ENCODE assay signal across 9 cellular contexts in the genomic region with DNA sequence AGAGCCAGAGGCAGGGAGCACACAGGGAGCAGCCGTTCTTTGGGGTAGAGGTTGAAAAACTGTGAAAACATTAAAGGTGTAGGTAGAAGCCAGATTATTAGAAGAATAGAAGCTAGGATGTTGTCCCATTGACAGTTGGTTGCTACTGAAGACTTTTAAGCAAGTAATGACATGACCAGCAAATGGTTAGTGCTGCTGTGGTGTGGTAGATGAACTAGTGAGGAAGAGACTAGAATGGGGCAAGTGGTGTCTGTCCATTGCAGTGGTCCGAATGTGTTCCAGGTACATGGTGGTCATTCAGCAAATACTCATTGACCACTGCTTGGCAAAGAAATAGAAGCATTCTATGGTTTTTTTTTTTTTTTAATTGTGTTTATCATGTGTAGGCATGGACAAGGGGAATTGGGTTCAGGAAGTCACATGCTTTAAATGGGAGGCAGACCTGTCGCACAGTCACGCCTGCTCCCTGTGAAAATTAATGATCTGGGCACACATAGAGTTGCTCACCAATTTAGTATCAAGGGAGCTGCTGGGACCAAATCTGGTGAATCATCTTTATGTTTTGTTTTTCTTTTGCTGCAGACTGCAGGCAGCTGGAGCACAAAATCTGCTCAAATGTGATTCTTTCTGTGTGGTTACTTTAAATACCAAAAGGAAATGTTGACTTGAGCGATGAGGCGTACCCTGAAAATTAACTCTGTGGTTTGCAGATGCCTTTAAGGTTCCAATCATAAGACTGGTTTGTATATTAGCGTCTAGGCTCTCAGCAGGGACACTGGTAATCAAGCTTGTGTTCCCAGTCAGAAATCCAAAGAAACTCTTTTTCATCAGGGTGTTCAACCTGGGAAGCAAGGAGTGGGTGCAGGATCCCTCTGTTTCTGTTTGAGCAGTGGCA. TPM values are rescaled to one million over a fixed set of nuclear protein-coding genes. Genes with fewer than 3 reads are reported as not detected.
DNase-seq lines count a peak whose midpoint lies in the region; ATAC-seq and TF ChIP-seq lines count a peak whose summit lies in the region.
"Had no signal": no experiment of that assay in that cellular context is flagged by ENCODE, and none has a peak within 500 bp of the region (broad histone marks: within the 10 kb centered on the region; RNA-seq: fewer than 3 reads in every experiment).

No MANE protein-coding gene starts in this region.

- peaks cover 0 to 85% of the 10 kb centered on the region in 2 donors for H3K4me1 ChIP-seq in right atrium auricular region

- peak; percentile 82 for DNase-seq in AG09319 (ENCODE audit: extremely low read depth, low read depth)
- DNase-seq in MG63, result peak; percentile 29
- peak; percentile 18 for DNase-seq in activated gamma-delta T cell treated with anti-CD3 and anti-CD28 coated beads, Interleukin-2, amount 50 U/mL, for 16 hours (ENCODE audit: low read depth)
- DNase-seq in right atrium auricular region (ENCODE audit: low spot score), result no peak
- DNase-seq in stimulated activated naive B cell treated with anti-CD40 and anti-IgM and Interleukin-4, amounts not matched to agents 10 μg/mL and 1 μg/mL and 100 μg/mL, for 72 hours, result peak; percentile 11
- no peak for DNase-seq in ecto neural progenitor cell (ENCODE audit: low spot score)
- no peak for DNase-seq in Calu3

- no TSS peak for BruUV-seq in Calu3 (replicated peaks; lab: Mats Ljungman, UMichigan)

- H3K36me3 ChIP-seq in MG63 (no peaks in the 10 kb centered on the region), right atrium auricular region (no peaks in the 10 kb centered on the region)

- H3K27me3 Mint-ChIP-seq in stimulated activated naive B cell treated with anti-CD40 and anti-IgM and Interleukin-4, amounts not matched to agents 10 μg/mL and 1 μg/mL and 100 μg/mL, for 72 hours, result no peaks in the 10 kb centered on the region
- no peaks in the 10 kb centered on the region for H3K27me3 Mint-ChIP-seq in Calu3 (ENCODE audit: unreplicated experiment)

- H3K4me1 Mint-ChIP-seq in stimulated activated naive B cell treated with anti-CD40 and anti-IgM and Interleukin-4, amounts not matched to agents 10 μg/mL and 1 μg/mL and 100 μg/mL, for 72 hours, result peaks cover 66 to 88% of the 10 kb centered on the region in 2 donors
- H3K4me1 Mint-ChIP-seq in Calu3 (ENCODE audit: low read depth, unreplicated experiment), result peaks cover 14% of the 10 kb centered on the region

- CTCF ChIA-PET in Calu3 (lab: Charles Lee), result interaction anchor here (0.7 to 1.0 kb wide), 3 partner anchors 43 to 412 kb away, joined by 3 to 5 read pairs (median 5); no protein-coding TSS in a partner anchor

- H3K9me3 ChIP-seq in MG63, result no peaks in the 10 kb centered on the region
- no peaks in the 10 kb centered on the region for H3K9me3 ChIP-seq in right atrium auricular region

- peak overlapping the region; percentile 53 to 54 for H3K27ac ChIP-seq in right atrium auricular region
- H3K27ac ChIP-seq: HL-60 had no signal

- H3K27me3 ChIP-seq in MG63, result no peaks in the 10 kb centered on the region
- H3K27me3 ChIP-seq in right atrium auricular region, result no peaks in the 10 kb centered on the region

- H3K4me3 ChIP-seq in MG63 (no peak overlapping the region), right atrium auricular region (no peak overlapping the region)

- peak overlapping the region; percentile 87 for H3K27ac Mint-ChIP-seq in stimulated activated naive B cell treated with anti-CD40 and anti-IgM and Interleukin-4, amounts not matched to agents 10 μg/mL and 1 μg/mL and 100 μg/mL, for 72 hours
- H3K27ac Mint-ChIP-seq in Calu3 (ENCODE audit: unreplicated experiment), result no peak overlapping the region

- peak; percentile 47 for ATAC-seq in GM19351 (IDR thresholded peaks at IDR 0.05; ENCODE audit: unreplicated experiment)
- peak; percentile 75 to 83 for ATAC-seq in stimulated activated naive B cell treated with anti-CD40 and anti-IgM and Interleukin-4, amounts not matched to agents 10 μg/mL and 1 μg/mL and 100 μg/mL, for 72 hours (replicated peaks)

- TF ChIP-seq CTCF in AG09319 (IDR thresholded peaks at IDR 0.05; ENCODE audit: low read depth, low read length), result no peak
- no peak for TF ChIP-seq CTCF in right atrium auricular region (IDR thresholded peaks at IDR 0.05)
- no peak for TF ChIP-seq CTCF in Calu3 (IDR thresholded peaks at IDR 0.05; ENCODE audit: unreplicated experiment)

- intact Hi-C loops in Calu3 (cut with micrococcal nuclease; ENCODE audit: unreplicated experiment), result no loop called here

- H3K9me3 Mint-ChIP-seq in stimulated activated naive B cell treated with anti-CD40 and anti-IgM and Interleukin-4, amounts not matched to agents 10 μg/mL and 1 μg/mL and 100 μg/mL, for 72 hours, result no peaks in the 10 kb centered on the region
- H3K9me3 Mint-ChIP-seq in Calu3 (ENCODE audit: low read depth, unreplicated experiment), result no peaks in the 10 kb centered on the region

- H3K36me3 Mint-ChIP-seq in stimulated activated naive B cell treated with anti-CD40 and anti-IgM and Interleukin-4, amounts not matched to agents 10 μg/mL and 1 μg/mL and 100 μg/mL, for 72 hours, result peaks cover under 1 to 9% of the 10 kb centered on the region in 2 donors
- H3K36me3 Mint-ChIP-seq in Calu3 (ENCODE audit: insufficient read depth, unreplicated experiment), result no peaks in the 10 kb centered on the region

- peak overlapping the region; percentile 3 to 42 for H3K4me3 Mint-ChIP-seq in stimulated activated naive B cell treated with anti-CD40 and anti-IgM and Interleukin-4, amounts not matched to agents 10 μg/mL and 1 μg/mL and 100 μg/mL, for 72 hours
- no peak overlapping the region for H3K4me3 Mint-ChIP-seq in Calu3 (ENCODE audit: low read depth, unreplicated experiment)

RNA-seq across cellular contexts. Expression of a gene that starts 30.7 kb away (rescaled TPM):
- total RNA-seq in MG63 (2014; rRNA removed; shearing (Covaris generic); ENCODE audit: low replicate concordance), result 1.4 and 1.9 TPM in 2 replicates
- 10 to 100 TPM; 28.3 to 34.1 TPM for total RNA-seq in right atrium auricular region
- total RNA-seq in Calu3 (2022), result 2.3 and 4.1 TPM in 2 replicates

Comparison
In these comparisons a context has a peak if more than half of its experiments do, and no peak if none do; other contexts are left out.
1. DNase-seq: peak in AG09319 (single experiment), MG63 (single experiment), activated gamma-delta T cell treated with anti-CD3 and anti-CD28 coated beads, Interleukin-2, amount 50 U/mL, for 16 hours (single experiment) and stimulated activated naive B cell treated with anti-CD40 and anti-IgM and Interleukin-4, amounts not matched to agents 10 μg/mL and 1 μg/mL and 100 μg/mL, for 72 hours (single experiment); none in right atrium auricular region (single experiment), ecto neural progenitor cell (single experiment) and Calu3 (single experiment).